ENCODE assay signal across 1 cellular context in the genomic region with DNA sequence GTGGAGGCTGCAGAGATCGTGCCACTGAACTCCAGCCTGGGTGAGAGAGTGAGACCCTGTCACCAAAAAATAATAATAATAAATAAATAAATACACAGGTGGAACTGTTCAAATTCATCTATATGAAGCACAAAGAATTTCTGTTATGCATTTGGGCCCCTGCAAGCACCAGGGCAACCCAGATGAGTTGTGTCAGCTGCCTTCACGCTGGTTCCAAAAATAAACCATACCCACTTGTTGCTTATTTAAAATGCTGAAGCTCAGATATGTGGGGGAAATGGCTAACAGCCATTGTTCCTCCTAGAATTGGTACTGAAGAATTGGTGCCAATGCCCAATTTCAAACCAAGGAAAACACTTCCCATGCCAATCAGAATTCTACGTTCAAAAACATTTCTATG.
TF ChIP-seq lines count a peak whose summit lies in the region.

No MANE protein-coding gene starts in this region.

TF ChIP-seq in IMR-90, 13 proteins besides CTCF, POLR2A, EP300 and RAD21:
- no peak for TF ChIP-seq MXI1 (IDR thresholded peaks at IDR 0.05; ENCODE audit: borderline replicate concordance, low read depth, low read length)
- TF ChIP-seq ELK1 (IDR thresholded peaks at IDR 0.05; ENCODE audit: borderline replicate concordance, low read depth, low read length), result no peak
- TF ChIP-seq RFX5 (IDR thresholded peaks at IDR 0.05; ENCODE audit: low read depth, low read length), result no peak
- no peak for TF ChIP-seq SMC3 (IDR thresholded peaks at IDR 0.05; ENCODE audit: low read depth, low read length)
- TF ChIP-seq MAZ (IDR thresholded peaks at IDR 0.05; ENCODE audit: borderline replicate concordance, low read depth, low read length), result no peak
- no peak for TF ChIP-seq CEBPB (IDR thresholded peaks at IDR 0.05; ENCODE audit: low read depth, low read length)
- no peak for TF ChIP-seq RCOR1 (IDR thresholded peaks at IDR 0.05; ENCODE audit: insufficient replicate concordance, low read length)
- no peak for TF ChIP-seq MAFK (IDR thresholded peaks at IDR 0.05; ENCODE audit: low read depth, low read length)
- TF ChIP-seq, protein P1, sequence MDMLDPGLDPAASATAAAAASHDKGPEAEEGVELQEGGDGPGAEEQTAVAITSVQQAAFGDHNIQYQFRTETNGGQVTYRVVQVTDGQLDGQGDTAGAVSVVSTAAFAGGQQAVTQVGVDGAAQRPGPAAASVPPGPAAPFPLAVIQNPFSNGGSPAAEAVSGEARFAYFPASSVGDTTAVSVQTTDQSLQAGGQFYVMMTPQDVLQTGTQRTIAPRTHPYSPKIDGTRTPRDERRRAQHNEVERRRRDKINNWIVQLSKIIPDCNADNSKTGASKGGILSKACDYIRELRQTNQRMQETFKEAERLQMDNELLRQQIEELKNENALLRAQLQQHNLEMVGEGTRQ (IDR thresholded peaks at IDR 0.05; ENCODE audit: low read depth, low read length), result no peak
- TF ChIP-seq CHD1 (IDR thresholded peaks at IDR 0.05; ENCODE audit: low read depth, low read length), result no peak
- no peak for TF ChIP-seq FOS (IDR thresholded peaks at IDR 0.05; ENCODE audit: low read depth, low read length)
- TF ChIP-seq BHLHE40 (IDR thresholded peaks at IDR 0.05; ENCODE audit: low read depth, low read length), result no peak
TF ChIP-seq in IMR-90: peak in this region for 0.
